33 cellular contexts compared by ENCODE assay signal in the genomic region with DNA sequence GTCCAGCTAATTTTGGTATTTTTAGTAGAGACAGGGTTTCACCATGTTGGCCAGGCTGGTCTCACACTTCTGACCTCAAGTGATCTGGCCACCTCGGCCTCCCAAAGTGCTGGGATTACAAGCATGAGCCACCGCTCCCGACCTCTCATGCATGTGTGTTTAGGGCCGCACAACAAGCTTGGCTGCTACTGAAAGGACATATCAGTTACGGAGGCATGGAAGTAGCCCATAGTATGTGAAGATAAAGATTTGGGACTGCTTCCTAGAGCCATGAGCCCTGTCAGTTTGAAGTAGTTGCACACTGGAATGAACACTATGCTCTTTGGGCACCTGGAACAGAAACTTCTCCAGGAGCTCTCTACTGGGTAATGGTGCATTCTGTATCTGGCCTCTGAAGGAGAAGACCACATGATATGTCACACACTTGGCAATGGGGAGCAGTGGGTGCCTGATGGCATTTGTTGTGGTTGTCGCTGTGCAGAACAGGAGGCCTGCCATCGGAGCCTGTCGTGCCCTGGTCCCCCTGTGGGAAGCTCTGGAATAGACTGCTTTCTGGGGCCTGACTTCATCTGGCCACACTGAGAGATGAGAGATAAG.
"Had no signal": no experiment of that assay in that cellular context is flagged by ENCODE, and none has a peak within 500 bp of the region (broad histone marks: within the 10 kb centered on the region; RNA-seq: fewer than 3 reads in every experiment).

No MANE protein-coding gene starts in this region.

- H3K9me3 Mint-ChIP-seq: activated B cell treated with CpG ODN at 0.5 μM for 24 hours; activated CD8-positive, alpha-beta T cell treated with anti-CD3 and anti-CD28 coated beads for 36 hours; activated naive CD4-positive, alpha-beta T cell treated with anti-CD3 and anti-CD28 coated beads for 36 hours; activated naive CD4-positive, alpha-beta T cell treated with anti-CD3 and anti-CD28 coated beads, Interleukin-2, amount 50 U/mL, for 24 hours; activated naive CD8-positive, alpha-beta T cell treated with anti-CD3 and anti-CD28 coated beads for 36 hours; activated naive CD8-positive, alpha-beta T cell treated with anti-CD3 and anti-CD28 coated beads, Interleukin-2, amount 50 U/mL, for 24 hours; activated T-helper 1 cell treated with anti-CD3 and anti-CD28 coated beads, Interleukin-12 subunit alpha, Interleukin-12 subunit beta, Interleukin-2, Interleukin-4 antibody, amounts not matched to agents 30 ng/mL and 10 ng/mL and 1 ng/mL, durations not matched to agents 14 hours and 24 hours and 36 hours; activated T-helper 2 cell treated with anti-CD3 and anti-CD28 coated beads, Interferon-gamma antibody, Interleukin-2, Interleukin-4, amounts not matched to agents 10 μg/mL and 5 μg/mL and 100 μg/mL, durations not matched to agents 14 hours and 24 hours and 36 hours; T-helper 2 cell treated with Interferon-gamma antibody and Interleukin-4, amounts not matched to agents 5 μg/mL and 100 μg/mL, for 36 hours had no signal

- H3K27me3 ChIP-seq: adrenal gland, body of pancreas, colonic mucosa, esophagus squamous epithelium, gastroesophageal sphincter had no signal

- DNase-seq: activated B cell treated with CpG ODN at 0.5 μM for 24 hours; activated CD4-positive, alpha-beta T cell treated with anti-CD3 and anti-CD28 coated beads for 48 hours; activated CD4-positive, alpha-beta T cell treated with anti-CD3 and anti-CD28 coated beads, Interleukin-2, amount 50 U/mL, for 1 hour; activated CD4-positive, alpha-beta T cell treated with anti-CD3 and anti-CD28 coated beads, Interleukin-2, amount 50 U/mL, for 48 hours; activated CD8-positive, alpha-beta memory T cell treated with anti-CD3 and anti-CD28 coated beads for 24 hours; activated CD8-positive, alpha-beta T cell treated with anti-CD3 and anti-CD28 coated beads for 36 hours; activated effector memory CD4-positive, alpha-beta T cell treated with anti-CD3 and anti-CD28 coated beads, Interleukin-2, amount 50 U/mL, for 16 hours; activated naive CD4-positive, alpha-beta T cell treated with anti-CD3 and anti-CD28 coated beads for 36 hours; activated naive CD8-positive, alpha-beta T cell treated with anti-CD3 and anti-CD28 coated beads for 36 hours; activated naive CD8-positive, alpha-beta T cell treated with anti-CD3 and anti-CD28 coated beads, Interleukin-2, amount 50 U/mL, for 24 hours; activated T-cell treated with anti-CD3 and anti-CD28 coated beads, Interleukin-2, amount 50 U/mL, for 1 hour; activated T-cell treated with anti-CD3 and anti-CD28 coated beads, Interleukin-2, amount 50 U/mL, for 48 hours; adrenal gland; amygdala; aorta; body of pancreas; central memory CD4-positive, alpha-beta T cell; cerebellar nuclear complex; colonic mucosa; effector CD8-positive, alpha-beta T cell; esophagus squamous epithelium; foreskin melanocyte; T-helper 1 cell; T-helper 17 cell; T1000; WERI-Rb-1 had no signal

- H3K4me3 ChIP-seq: adrenal gland, body of pancreas, colonic mucosa, esophagus squamous epithelium, gastroesophageal sphincter had no signal

- H3K36me3 ChIP-seq: adrenal gland, colonic mucosa, esophagus squamous epithelium, WERI-Rb-1 had no signal

- H3K4me1 Mint-ChIP-seq: activated B cell treated with CpG ODN at 0.5 μM for 24 hours; activated naive CD4-positive, alpha-beta T cell treated with anti-CD3 and anti-CD28 coated beads, Interleukin-2, amount 50 U/mL, for 24 hours; activated naive CD8-positive, alpha-beta T cell treated with anti-CD3 and anti-CD28 coated beads for 36 hours; activated naive CD8-positive, alpha-beta T cell treated with anti-CD3 and anti-CD28 coated beads, Interleukin-2, amount 50 U/mL, for 24 hours had no signal

- H3K4me3 Mint-ChIP-seq: activated B cell treated with CpG ODN at 0.5 μM for 24 hours; activated CD8-positive, alpha-beta T cell treated with anti-CD3 and anti-CD28 coated beads for 36 hours; activated naive CD4-positive, alpha-beta T cell treated with anti-CD3 and anti-CD28 coated beads for 36 hours; activated naive CD4-positive, alpha-beta T cell treated with anti-CD3 and anti-CD28 coated beads, Interleukin-2, amount 50 U/mL, for 24 hours; activated naive CD8-positive, alpha-beta T cell treated with anti-CD3 and anti-CD28 coated beads for 36 hours; activated naive CD8-positive, alpha-beta T cell treated with anti-CD3 and anti-CD28 coated beads, Interleukin-2, amount 50 U/mL, for 24 hours; activated T-helper 1 cell treated with anti-CD3 and anti-CD28 coated beads, Interleukin-12 subunit alpha, Interleukin-12 subunit beta, Interleukin-2, Interleukin-4 antibody, amounts not matched to agents 30 ng/mL and 10 ng/mL and 1 ng/mL, durations not matched to agents 14 hours and 24 hours and 36 hours; T-helper 17 cell; T-helper 2 cell treated with Interferon-gamma antibody and Interleukin-4, amounts not matched to agents 5 μg/mL and 100 μg/mL, for 36 hours had no signal

- H3K9me3 ChIP-seq: adrenal gland, body of pancreas, colonic mucosa, esophagus squamous epithelium, gastroesophageal sphincter had no signal

- H3K27ac ChIP-seq: adrenal gland, body of pancreas, colonic mucosa, epithelial cell of prostate, esophagus squamous epithelium, gastroesophageal sphincter, WERI-Rb-1 had no signal

- H3K27me3 Mint-ChIP-seq: activated B cell treated with CpG ODN at 0.5 μM for 24 hours; activated CD8-positive, alpha-beta T cell treated with anti-CD3 and anti-CD28 coated beads for 36 hours; activated naive CD4-positive, alpha-beta T cell treated with anti-CD3 and anti-CD28 coated beads, Interleukin-2, amount 50 U/mL, for 24 hours; activated naive CD8-positive, alpha-beta T cell treated with anti-CD3 and anti-CD28 coated beads for 36 hours; activated naive CD8-positive, alpha-beta T cell treated with anti-CD3 and anti-CD28 coated beads, Interleukin-2, amount 50 U/mL, for 24 hours; T-helper 17 cell had no signal

- H3K27ac Mint-ChIP-seq: activated B cell treated with CpG ODN at 0.5 μM for 24 hours; activated CD8-positive, alpha-beta T cell treated with anti-CD3 and anti-CD28 coated beads for 36 hours; activated naive CD4-positive, alpha-beta T cell treated with anti-CD3 and anti-CD28 coated beads for 36 hours; activated naive CD4-positive, alpha-beta T cell treated with anti-CD3 and anti-CD28 coated beads, Interleukin-2, amount 50 U/mL, for 24 hours; activated naive CD8-positive, alpha-beta T cell treated with anti-CD3 and anti-CD28 coated beads for 36 hours; activated naive CD8-positive, alpha-beta T cell treated with anti-CD3 and anti-CD28 coated beads, Interleukin-2, amount 50 U/mL, for 24 hours; activated T-helper 1 cell treated with anti-CD3 and anti-CD28 coated beads, Interleukin-12 subunit alpha, Interleukin-12 subunit beta, Interleukin-2, Interleukin-4 antibody, amounts not matched to agents 30 ng/mL and 10 ng/mL and 1 ng/mL, durations not matched to agents 14 hours and 24 hours and 36 hours; activated T-helper 2 cell treated with anti-CD3 and anti-CD28 coated beads, Interferon-gamma antibody, Interleukin-2, Interleukin-4, amounts not matched to agents 10 μg/mL and 5 μg/mL and 100 μg/mL, durations not matched to agents 14 hours and 24 hours and 36 hours; T-helper 17 cell; T-helper 2 cell treated with Interferon-gamma antibody and Interleukin-4, amounts not matched to agents 5 μg/mL and 100 μg/mL, for 36 hours had no signal

- H3K36me3 Mint-ChIP-seq: activated naive CD8-positive, alpha-beta T cell treated with anti-CD3 and anti-CD28 coated beads for 36 hours had no signal

- H3K4me1 ChIP-seq: adrenal gland, body of pancreas, colonic mucosa, esophagus squamous epithelium, gastroesophageal sphincter had no signal

- ATAC-seq: activated CD4-positive, CD25-positive, alpha-beta regulatory T cell treated with anti-CD3 and anti-CD28 coated beads, Interleukin-2, amount 50 U/mL, for 24 hours; activated CD8-positive, alpha-beta T cell treated with anti-CD3 and anti-CD28 coated beads for 36 hours; activated naive CD8-positive, alpha-beta T cell treated with anti-CD3 and anti-CD28 coated beads, Interleukin-2, amount 50 U/mL, for 24 hours; body of pancreas; gastroesophageal sphincter; T-helper 17 cell had no signal
